ENCODE assay signal across 16 cellular contexts in genomic region chrX:148658115-148658725, GRCh38.
A peak's percentile ranks its signal among the peaks of the same experiment; 100 is the strongest.
DNase-seq lines count a peak whose midpoint lies in the region; ATAC-seq, FAIRE-seq and TF ChIP-seq lines count a peak whose summit lies in the region.
"Had no signal": no experiment of that assay in that cellular context is flagged by ENCODE, and none has a peak within 500 bp of the region (broad histone marks: within the 10 kb centered on the region; RNA-seq: fewer than 3 reads in every experiment).

No MANE protein-coding gene starts in this region.

- H3K9me3 Mint-ChIP-seq in activated naive CD4-positive, alpha-beta T cell treated with anti-CD3 and anti-CD28 coated beads for 36 hours: peaks cover 3% of the 10 kb centered on the region

- no peak overlapping the region for H2AFZ ChIP-seq in smooth muscle cell (ENCODE audit: low read depth)
- H2AFZ ChIP-seq in SK-N-SH (ENCODE audit: low read depth): no peak overlapping the region

- no peaks in the 10 kb centered on the region for H3F3A ChIP-seq in smooth muscle cell (ENCODE audit: low read depth)
- H3F3A ChIP-seq in SK-N-SH (replicated peaks; ENCODE audit: insufficient read depth): no peaks in the 10 kb centered on the region

- H3K4me1 Mint-ChIP-seq in activated naive CD4-positive, alpha-beta T cell treated with anti-CD3 and anti-CD28 coated beads for 36 hours (ENCODE audit: low read depth): peaks cover 10% of the 10 kb centered on the region

- H4K20me1 ChIP-seq in smooth muscle cell (ENCODE audit: low read depth): no peaks in the 10 kb centered on the region
- H4K20me1 ChIP-seq in SK-N-SH (ENCODE audit: insufficient read depth): no peaks in the 10 kb centered on the region

- no peak overlapping the region for H3K27ac Mint-ChIP-seq in activated naive CD4-positive, alpha-beta T cell treated with anti-CD3 and anti-CD28 coated beads for 36 hours
- H3K27ac Mint-ChIP-seq: CD14-positive monocyte had no signal

- H3K9ac ChIP-seq in smooth muscle cell (ENCODE audit: low read depth) (no peak overlapping the region), SK-N-SH (no peak overlapping the region)

- FAIRE-seq in colon (lab: Jason Lieb, UNC): peak; percentile 24

- H3K9me3 ChIP-seq in smooth muscle cell (replicated peaks; ENCODE audit: low read depth) (no peaks in the 10 kb centered on the region), SK-N-SH (no peaks in the 10 kb centered on the region)

- intact Hi-C loops in activated naive CD4-positive, alpha-beta T cell treated with anti-CD3 and anti-CD28 coated beads for 36 hours (cut with micrococcal nuclease): loop anchor here (2.0 kb wide), 1 partner anchor 45 kb away; no protein-coding TSS in a partner anchor

- H3K79me2 ChIP-seq in smooth muscle cell (ENCODE audit: low read depth): no peaks in the 10 kb centered on the region
- H3K79me2 ChIP-seq in SK-N-SH (ENCODE audit: insufficient read depth): no peaks in the 10 kb centered on the region

- TF ChIP-seq EP300 in SK-N-SH (IDR thresholded peaks at IDR 0.05; ENCODE audit: borderline replicate concordance in 1 of 2, low read depth in 1 of 2, low read length in 1 of 2): no peak

- H3K4me3 Mint-ChIP-seq in activated naive CD4-positive, alpha-beta T cell treated with anti-CD3 and anti-CD28 coated beads for 36 hours: no peak overlapping the region
- H3K4me3 Mint-ChIP-seq: CD14-positive monocyte had no signal

- H3K36me3 ChIP-seq in smooth muscle cell (ENCODE audit: low read depth): no peaks in the 10 kb centered on the region
- no peaks in the 10 kb centered on the region for H3K36me3 ChIP-seq in SK-N-SH (replicated peaks in 1 of 2; ENCODE audit: control insufficient read depth in 1 of 2, insufficient read depth in 2 of 2, low read length in 1 of 2)

- peak overlapping the region; percentile 30 for H3K27ac ChIP-seq in smooth muscle cell (ENCODE audit: low read depth)
- H3K27ac ChIP-seq in SK-N-SH (ENCODE audit: low read depth in 2 of 2, low read length in 1 of 2): no peak overlapping the region

- no peaks in the 10 kb centered on the region for H3K36me3 Mint-ChIP-seq in activated naive CD4-positive, alpha-beta T cell treated with anti-CD3 and anti-CD28 coated beads for 36 hours (ENCODE audit: low read depth)

- H3K27me3 Mint-ChIP-seq in activated naive CD4-positive, alpha-beta T cell treated with anti-CD3 and anti-CD28 coated beads for 36 hours (ENCODE audit: low read depth): no peaks in the 10 kb centered on the region

- TF ChIP-seq CTCF in smooth muscle cell (IDR thresholded peaks at IDR 0.05; ENCODE audit: borderline replicate concordance, insufficient read depth, poor library complexity, severe bottlenecking) (no peak), SK-N-SH (IDR thresholded peaks at IDR 0.05) (no peak)

- no peaks in the 10 kb centered on the region for H3K9me2 ChIP-seq in SK-N-SH

- H3K4me3 ChIP-seq in smooth muscle cell (no peak overlapping the region), SK-N-SH (ENCODE audit: low read depth in 2 of 2, low read length in 1 of 2) (no peak overlapping the region)

- no peak overlapping the region for H3K4me2 ChIP-seq in smooth muscle cell
- H3K4me2 ChIP-seq in SK-N-SH: no peak overlapping the region

- peak; percentile 3 for DNase-seq in activated naive CD4-positive, alpha-beta T cell treated with anti-CD3 and anti-CD28 coated beads for 36 hours
- no peak for DNase-seq in activated naive CD4-positive, alpha-beta T cell treated with Interleukin-2 at 50 U/mL for 16 hours
- DNase-seq in NAMALWA (ENCODE audit: low spot score) (peak; percentile 43), smooth muscle cell (lab: John Stamatoyannopoulos, UW; ENCODE audit: unreplicated experiment) (no peak), hepatic stellate cell (ENCODE audit: low spot score) (no peak), SK-N-SH (no peak), left lobe of liver (ENCODE audit: low spot score) (no peak)
- DNase-seq: DMS 273 treated with DMSO at 0.1 percent for 48 hours, EL, HCEC 1CT, KBM-7, NCI-H187, NCI-H226, NCI-H526 had no signal

- POLR2A ChIA-PET in SK-N-SH (lab: Yijun Ruan, JAX): no interaction called here

- H3K4me1 ChIP-seq in smooth muscle cell (ENCODE audit: low read depth) (no peaks in the 10 kb centered on the region), SK-N-SH (ENCODE audit: control insufficient read depth in 1 of 2, insufficient read depth in 2 of 2, low read depth in 1 of 2, low read length in 1 of 2) (no peaks in the 10 kb centered on the region)

- H3K27me3 ChIP-seq in smooth muscle cell (ENCODE audit: low read depth): no peaks in the 10 kb centered on the region
- H3K27me3 ChIP-seq in SK-N-SH (ENCODE audit: insufficient read depth): no peaks in the 10 kb centered on the region

- no peak for TF ChIP-seq RAD21 in SK-N-SH (IDR thresholded peaks at IDR 0.05; ENCODE audit: low read length)

- ATAC-seq in left lobe of liver: no peak

- CTCF ChIA-PET in activated naive CD4-positive, alpha-beta T cell treated with anti-CD3 and anti-CD28 coated beads for 36 hours (lab: Charles Lee): no interaction called here
- CTCF ChIA-PET in SK-N-SH (lab: Yijun Ruan, JAX): no interaction called here

- 65% methylated on average over 4 of the region's 4 CpGs for WGBS in smooth muscle cell (ENCODE audit: low lambda C conversion rate)
- WGBS in SK-N-SH (ENCODE audit: low lambda C conversion rate): 6% methylated on average over 4 of the region's 4 CpGs

TF ChIP-seq in SK-N-SH, 30 proteins besides CTCF, POLR2A, EP300 and RAD21:
- TF ChIP-seq FOSL2 (IDR thresholded peaks at IDR 0.05; ENCODE audit: borderline replicate concordance, low read depth) (no peak), USF2 (IDR thresholded peaks at IDR 0.05; ENCODE audit: borderline replicate concordance, low read depth, low read length) (no peak), IRF3 (IDR thresholded peaks at IDR 0.05; ENCODE audit: low read depth, low read length) (no peak), JUND (IDR thresholded peaks at IDR 0.05) (no peak), PBX3 (IDR thresholded peaks at IDR 0.05) (no peak), NRF1 (IDR thresholded peaks at IDR 0.05; ENCODE audit: low read depth, low read length) (no peak), TCF12 (IDR thresholded peaks at IDR 0.05) (no peak), YY1 (IDR thresholded peaks at IDR 0.05; ENCODE audit: low read depth) (no peak), ELF1 (IDR thresholded peaks at IDR 0.05) (no peak), MEF2A (IDR thresholded peaks at IDR 0.05; ENCODE audit: borderline replicate concordance, low read depth) (no peak)

Comparison
In these comparisons a context has a peak if more than half of its experiments do, and no peak if none do; other contexts are left out.
1. DNase-seq: peak in activated naive CD4-positive, alpha-beta T cell treated with anti-CD3 and anti-CD28 coated beads for 36 hours (single experiment) and NAMALWA (single experiment); none in activated naive CD4-positive, alpha-beta T cell treated with Interleukin-2 at 50 U/mL for 16 hours (single experiment), smooth muscle cell (single experiment), hepatic stellate cell (single experiment), SK-N-SH (single experiment) and left lobe of liver (single experiment).